ENCODE assay signal across 11 cellular contexts in the genomic region with DNA sequence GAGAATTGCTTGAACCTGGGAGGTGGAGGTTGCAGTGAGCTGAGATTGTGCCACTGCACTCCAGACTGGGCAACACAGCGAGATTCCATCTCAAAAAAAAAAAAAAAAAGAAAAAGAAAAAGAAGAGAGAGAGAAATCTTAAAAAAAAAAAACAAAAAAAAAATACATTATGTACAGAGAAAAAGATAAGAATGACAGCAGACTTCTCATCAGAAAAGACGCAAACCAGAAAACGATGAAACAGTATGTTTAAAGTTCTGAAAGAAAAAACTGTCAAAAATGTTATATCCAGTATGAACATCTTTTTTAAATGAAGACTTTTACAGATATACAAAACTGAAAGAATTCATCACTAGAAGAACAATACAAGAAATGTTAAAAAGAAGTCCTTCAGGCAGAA.
"Had no signal": no experiment of that assay in that cellular context is flagged by ENCODE, and none has a peak within 500 bp of the region (broad histone marks: within the 10 kb centered on the region; RNA-seq: fewer than 3 reads in every experiment).

No MANE protein-coding gene starts in this region.

- H3K27ac ChIP-seq: GM23248 had no signal

- H3K9me3 ChIP-seq: HAP-1 had no signal

- H3K4me2 ChIP-seq: GM23338 had no signal

- H2AFZ ChIP-seq: GM23248, GM23338 had no signal

- FAIRE-seq: H1, H54 had no signal

- H3K9ac ChIP-seq: GM23248 had no signal

- H3K4me1 Mint-ChIP-seq: GM23338, H9 had no signal

- DNase-seq: GM23248, GOT3, H7, H9, HCEC 1CT, HFFc6 had no signal

- H3K27ac Mint-ChIP-seq: GM23338, H9, HFFc6 had no signal

- H3K4me3 ChIP-seq: GM23248, GM23338, HAP-1 had no signal

- H3K9me3 Mint-ChIP-seq: HFFc6 had no signal

- H3K4me3 Mint-ChIP-seq: GM23338, H9, HFFc6 had no signal

- ATAC-seq: GM23338, HCT116 had no signal

- H3K4me1 ChIP-seq: HAP-1 had no signal
